In the genomic region with DNA sequence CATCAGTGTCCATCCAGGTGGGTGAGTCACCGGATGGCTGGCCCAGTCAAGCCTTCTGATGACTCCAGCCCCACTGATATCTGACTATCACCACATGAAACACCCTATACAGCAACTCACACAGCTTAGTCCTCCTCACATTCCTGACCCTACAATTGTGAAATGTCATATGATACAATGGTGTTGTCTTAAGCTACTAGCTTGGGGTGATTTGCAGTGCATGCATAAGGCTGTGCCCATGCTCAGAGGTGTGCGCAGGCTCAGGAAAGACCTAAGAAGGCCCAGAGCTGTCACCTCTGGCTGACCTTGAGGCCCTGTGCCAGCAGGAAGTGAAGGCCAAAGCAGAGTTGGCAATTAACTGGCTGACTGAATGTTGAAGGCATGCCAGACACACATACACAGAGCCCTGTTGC, we compare ENCODE assay signal across 10 cellular contexts. TPM values are rescaled to one million over a fixed set of nuclear protein-coding genes. Genes with fewer than 3 reads are reported as not detected.
DNase-seq lines count a peak whose midpoint lies in the region; ATAC-seq, FAIRE-seq and TF ChIP-seq lines count a peak whose summit lies in the region.
"Had no signal": no experiment of that assay in that cellular context is flagged by ENCODE, and none has a peak within 500 bp of the region (broad histone marks: within the 10 kb centered on the region; RNA-seq: fewer than 3 reads in every experiment).

No MANE protein-coding gene starts in this region.

- H3K36me3 Mint-ChIP-seq in activated T-helper 1 cell treated with anti-CD3 and anti-CD28 coated beads, Interleukin-12 subunit alpha, Interleukin-12 subunit beta, Interleukin-2, Interleukin-4 antibody, amounts not matched to agents 30 ng/mL and 10 ng/mL and 1 ng/mL, durations not matched to agents 14 hours and 24 hours and 36 hours (ENCODE audit: low read depth) = no peaks in the 10 kb centered on the region

- H3K9me3 Mint-ChIP-seq in activated T-helper 1 cell treated with anti-CD3 and anti-CD28 coated beads, Interleukin-12 subunit alpha, Interleukin-12 subunit beta, Interleukin-2, Interleukin-4 antibody, amounts not matched to agents 30 ng/mL and 10 ng/mL and 1 ng/mL, durations not matched to agents 14 hours and 24 hours and 36 hours = no peaks in the 10 kb centered on the region

- TF ChIP-seq POLR2A in H54 (IDR thresholded peaks at IDR 0.05; ENCODE audit: low read depth, low read length) = no peak

- DNase-seq in AG09319 (ENCODE audit: extremely low read depth, low read depth) (peak; percentile 5), H54 (ENCODE audit: insufficient read length, low spot score) (peak; percentile 74), iris pigment epithelial cell (ENCODE audit: low read depth) (peak; percentile 82), DMS114 treated with DMSO at 0.1 percent for 48 hours (lab: John Stamatoyannopoulos, UW; ENCODE audit: unreplicated experiment) (no peak)
- no peak for DNase-seq in activated T-helper 1 cell treated with anti-CD3 and anti-CD28 coated beads, Interleukin-12 subunit alpha, Interleukin-12 subunit beta, Interleukin-2, Interleukin-4 antibody, amounts not matched to agents 30 ng/mL and 10 ng/mL and 1 ng/mL, durations not matched to agents 14 hours and 24 hours and 36 hours (ENCODE audit: low spot score)
- no peak for DNase-seq in activated CD4-positive, CD25-positive, alpha-beta regulatory T cell treated with anti-CD3 and anti-CD28 coated beads, Interleukin-2, amount 50 U/mL, for 72 hours
- DNase-seq: amniotic stem cell had no signal

- ATAC-seq in GM18520 (IDR thresholded peaks at IDR 0.05; ENCODE audit: unreplicated experiment) (no peak), GM19324 (IDR thresholded peaks at IDR 0.05; ENCODE audit: low FRiP score, unreplicated experiment) (no peak)

- H3K4me1 Mint-ChIP-seq in activated T-helper 1 cell treated with anti-CD3 and anti-CD28 coated beads, Interleukin-12 subunit alpha, Interleukin-12 subunit beta, Interleukin-2, Interleukin-4 antibody, amounts not matched to agents 30 ng/mL and 10 ng/mL and 1 ng/mL, durations not matched to agents 14 hours and 24 hours and 36 hours (ENCODE audit: low read depth) = peaks cover 67% of the 10 kb centered on the region

- H3K27ac Mint-ChIP-seq in activated T-helper 1 cell treated with anti-CD3 and anti-CD28 coated beads, Interleukin-12 subunit alpha, Interleukin-12 subunit beta, Interleukin-2, Interleukin-4 antibody, amounts not matched to agents 30 ng/mL and 10 ng/mL and 1 ng/mL, durations not matched to agents 14 hours and 24 hours and 36 hours = peak overlapping the region; percentile 83

- peak; percentile 36 for FAIRE-seq in H54 (lab: Jason Lieb, UNC)
- FAIRE-seq: H1 had no signal

- peak overlapping the region; percentile 4 for H3K4me3 Mint-ChIP-seq in activated T-helper 1 cell treated with anti-CD3 and anti-CD28 coated beads, Interleukin-12 subunit alpha, Interleukin-12 subunit beta, Interleukin-2, Interleukin-4 antibody, amounts not matched to agents 30 ng/mL and 10 ng/mL and 1 ng/mL, durations not matched to agents 14 hours and 24 hours and 36 hours

- TF ChIP-seq CTCF in AG09319 (IDR thresholded peaks at IDR 0.05; ENCODE audit: low read depth, low read length) = no peak

- intact Hi-C loops in activated T-helper 1 cell treated with anti-CD3 and anti-CD28 coated beads, Interleukin-12 subunit alpha, Interleukin-12 subunit beta, Interleukin-2, Interleukin-4 antibody, amounts not matched to agents 30 ng/mL and 10 ng/mL and 1 ng/mL, durations not matched to agents 14 hours and 24 hours and 36 hours (cut with micrococcal nuclease) = no loop called here

- H3K27me3 Mint-ChIP-seq in activated T-helper 1 cell treated with anti-CD3 and anti-CD28 coated beads, Interleukin-12 subunit alpha, Interleukin-12 subunit beta, Interleukin-2, Interleukin-4 antibody, amounts not matched to agents 30 ng/mL and 10 ng/mL and 1 ng/mL, durations not matched to agents 14 hours and 24 hours and 36 hours (ENCODE audit: insufficient read depth) = no peaks in the 10 kb centered on the region

RNA-seq across cellular contexts. Expression of gene SEMA4D, which starts 21.5 kb away (rescaled TPM):
- 388 and 411 TPM in 2 replicates for total RNA-seq in activated T-helper 1 cell treated with anti-CD3 and anti-CD28 coated beads, Interleukin-12 subunit alpha, Interleukin-12 subunit beta, Interleukin-2, Interleukin-4 antibody, amounts not matched to agents 30 ng/mL and 10 ng/mL and 1 ng/mL, durations not matched to agents 14 hours and 24 hours and 36 hours

Comparison
In these comparisons a context has a peak if more than half of its experiments do, and no peak if none do; other contexts are left out.
1. DNase-seq: peak in AG09319 (single experiment), H54 (single experiment) and iris pigment epithelial cell (single experiment); none in activated T-helper 1 cell treated with anti-CD3 and anti-CD28 coated beads, Interleukin-12 subunit alpha, Interleukin-12 subunit beta, Interleukin-2, Interleukin-4 antibody, amounts not matched to agents 30 ng/mL and 10 ng/mL and 1 ng/mL, durations not matched to agents 14 hours and 24 hours and 36 hours (single experiment), activated CD4-positive, CD25-positive, alpha-beta regulatory T cell treated with anti-CD3 and anti-CD28 coated beads, Interleukin-2, amount 50 U/mL, for 72 hours (single experiment) and DMS114 treated with DMSO at 0.1 percent for 48 hours (single experiment).